In the genomic region with DNA sequence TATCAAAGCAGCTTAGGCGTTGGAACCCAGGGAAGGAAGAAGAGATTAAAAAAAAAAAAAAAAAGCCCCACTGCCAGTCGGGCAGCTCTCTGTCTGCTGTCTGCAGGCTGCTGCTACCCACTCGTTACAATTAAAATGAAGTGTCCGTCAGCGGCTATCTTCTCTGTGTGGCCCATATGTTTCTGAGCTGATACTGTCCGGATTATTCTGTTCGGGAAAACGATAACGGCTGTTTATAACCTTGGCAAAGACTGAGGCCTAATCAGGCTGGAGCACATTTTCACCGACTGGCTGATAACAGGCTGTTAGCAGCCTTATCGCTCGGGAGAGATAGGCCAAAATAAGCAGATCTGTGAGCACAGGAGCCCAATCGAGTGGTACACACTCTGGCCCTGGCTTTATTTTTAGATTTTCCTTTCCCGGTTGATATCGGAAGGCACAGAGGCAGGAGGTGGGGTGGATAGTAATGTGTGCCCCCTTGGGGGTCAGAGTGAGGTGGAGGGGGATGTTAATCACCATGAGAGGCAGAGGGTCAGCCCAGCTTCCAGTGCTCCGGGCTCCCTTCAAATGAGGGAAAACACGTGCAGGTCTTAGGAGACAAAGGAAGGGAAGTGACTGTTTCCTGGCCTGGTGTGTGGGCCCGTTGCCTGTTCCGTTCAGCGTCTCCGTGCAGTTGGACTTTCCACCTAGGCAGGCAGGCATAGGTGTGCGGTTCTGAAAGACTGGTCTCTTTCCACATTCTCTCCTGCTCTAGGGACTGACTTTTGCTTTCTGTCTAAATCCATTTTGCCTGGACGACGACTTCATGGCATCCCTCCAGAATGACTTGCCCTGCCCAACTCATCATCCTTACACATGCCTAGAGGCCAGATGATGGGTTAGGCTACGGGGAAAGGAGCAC, we compare ENCODE assay signal across 10 cellular contexts.
DNase-seq lines count a peak whose midpoint lies in the region; ATAC-seq and TF ChIP-seq lines count a peak whose summit lies in the region.
"Had no signal": no experiment of that assay in that cellular context is flagged by ENCODE, and none has a peak within 500 bp of the region (broad histone marks: within the 10 kb centered on the region; RNA-seq: fewer than 3 reads in every experiment).

No MANE protein-coding gene starts in this region.

- intact Hi-C loops in esophagus squamous epithelium (cut with DNase I) (no loop called here), aorta (cut with DNase I) (loop anchor here in 1 of 2 donors (5.0 kb wide), 1 partner anchor 40 kb away; no protein-coding TSS in a partner anchor)

- H3K27ac Mint-ChIP-seq in activated naive CD8-positive, alpha-beta T cell treated with anti-CD3 and anti-CD28 coated beads for 36 hours: no peak overlapping the region
- H3K27ac Mint-ChIP-seq in activated naive CD8-positive, alpha-beta T cell treated with anti-CD3 and anti-CD28 coated beads, Interleukin-2, amount 50 U/mL, for 24 hours: no peak overlapping the region

- H3K9me3 ChIP-seq in esophagus squamous epithelium (no peaks in the 10 kb centered on the region), mucosa of stomach (ENCODE audit: control insufficient read depth, low read length) (no peaks in the 10 kb centered on the region), aorta (ENCODE audit: control insufficient read depth, low read length) (no peaks in the 10 kb centered on the region)
- H3K9me3 ChIP-seq: SJSA1 had no signal

- no peaks in the 10 kb centered on the region for H3K36me3 ChIP-seq in esophagus squamous epithelium
- H3K36me3 ChIP-seq in mucosa of stomach (ENCODE audit: control insufficient read depth, insufficient read depth, low read length): no peaks in the 10 kb centered on the region
- H3K36me3 ChIP-seq in aorta (ENCODE audit: control insufficient read depth in 1 of 2, insufficient read depth in 2 of 2, low read length in 1 of 2): no peaks in the 10 kb centered on the region
- H3K36me3 ChIP-seq: SJSA1 had no signal

- no peak for DNase-seq in activated naive CD8-positive, alpha-beta T cell treated with anti-CD3 and anti-CD28 coated beads for 36 hours
- DNase-seq in activated naive CD8-positive, alpha-beta T cell treated with anti-CD3 and anti-CD28 coated beads, Interleukin-2, amount 50 U/mL, for 24 hours: no peak
- DNase-seq in esophagus squamous epithelium (lab: John Stamatoyannopoulos, UW): no peak
- DNase-seq in aorta: no peak
- DNase-seq in ureter (ENCODE audit: low spot score): no peak
- DNase-seq: 8988T had no signal

- H3K4me3 ChIP-seq in esophagus squamous epithelium (no peak overlapping the region), mucosa of stomach (ENCODE audit: low read length) (no peak overlapping the region), aorta (ENCODE audit: low read length in 2 of 2) (no peak overlapping the region)
- H3K4me3 ChIP-seq: SJSA1 had no signal

- H3K36me3 Mint-ChIP-seq in activated naive CD8-positive, alpha-beta T cell treated with anti-CD3 and anti-CD28 coated beads for 36 hours: no peaks in the 10 kb centered on the region
- no peaks in the 10 kb centered on the region for H3K36me3 Mint-ChIP-seq in activated naive CD8-positive, alpha-beta T cell treated with anti-CD3 and anti-CD28 coated beads, Interleukin-2, amount 50 U/mL, for 24 hours (ENCODE audit: low read depth)

- H3K9me3 Mint-ChIP-seq in activated naive CD8-positive, alpha-beta T cell treated with anti-CD3 and anti-CD28 coated beads for 36 hours: no peaks in the 10 kb centered on the region
- peaks cover 7% of the 10 kb centered on the region for H3K9me3 Mint-ChIP-seq in activated naive CD8-positive, alpha-beta T cell treated with anti-CD3 and anti-CD28 coated beads, Interleukin-2, amount 50 U/mL, for 24 hours

- TF ChIP-seq POLR2A in esophagus squamous epithelium (IDR thresholded peaks at IDR 0.05): no peak

- no peak for TF ChIP-seq CTCF in esophagus squamous epithelium (IDR thresholded peaks at IDR 0.05)

- H3K27me3 ChIP-seq in esophagus squamous epithelium: no peaks in the 10 kb centered on the region
- no peaks in the 10 kb centered on the region for H3K27me3 ChIP-seq in mucosa of stomach (ENCODE audit: control insufficient read depth, insufficient read depth, low read length)
- no peaks in the 10 kb centered on the region for H3K27me3 ChIP-seq in aorta (ENCODE audit: control insufficient read depth in 1 of 2, insufficient read depth in 2 of 2, low read length in 1 of 2)
- H3K27me3 ChIP-seq: SJSA1 had no signal

- no peak for ATAC-seq in activated naive CD8-positive, alpha-beta T cell treated with anti-CD3 and anti-CD28 coated beads, Interleukin-2, amount 50 U/mL, for 24 hours
- ATAC-seq in aorta (ENCODE audit: low FRiP score) (peak; percentile 74), GM21381 (IDR thresholded peaks at IDR 0.05; ENCODE audit: unreplicated experiment) (no peak), GM19395 (IDR thresholded peaks at IDR 0.05; ENCODE audit: unreplicated experiment) (no peak)

- peak overlapping the region; percentile 23 for H3K9ac ChIP-seq in mucosa of stomach (ENCODE audit: low read length)

- WGBS in esophagus squamous epithelium, 2 donors: 43 to 54% methylated on average over 22 to 25 of the region's 25 CpGs
- 14 to 15% methylated on average over 25 of the region's 25 CpGs for WGBS in aorta, 2 donors

- H3K4me3 Mint-ChIP-seq in activated naive CD8-positive, alpha-beta T cell treated with anti-CD3 and anti-CD28 coated beads for 36 hours: peak overlapping the region; percentile 19
- H3K4me3 Mint-ChIP-seq in activated naive CD8-positive, alpha-beta T cell treated with anti-CD3 and anti-CD28 coated beads, Interleukin-2, amount 50 U/mL, for 24 hours: no peak overlapping the region

- peaks cover 11% of the 10 kb centered on the region for H3K27me3 Mint-ChIP-seq in activated naive CD8-positive, alpha-beta T cell treated with anti-CD3 and anti-CD28 coated beads for 36 hours
- H3K27me3 Mint-ChIP-seq in activated naive CD8-positive, alpha-beta T cell treated with anti-CD3 and anti-CD28 coated beads, Interleukin-2, amount 50 U/mL, for 24 hours: no peaks in the 10 kb centered on the region

- H3K4me1 Mint-ChIP-seq in activated naive CD8-positive, alpha-beta T cell treated with anti-CD3 and anti-CD28 coated beads for 36 hours: peaks cover 3% of the 10 kb centered on the region
- H3K4me1 Mint-ChIP-seq in activated naive CD8-positive, alpha-beta T cell treated with anti-CD3 and anti-CD28 coated beads, Interleukin-2, amount 50 U/mL, for 24 hours: peaks cover 3% of the 10 kb centered on the region

- H3K27ac ChIP-seq in esophagus squamous epithelium: peak overlapping the region; percentile 32 to 83 (median 72)
- no peak overlapping the region for H3K27ac ChIP-seq in aorta (ENCODE audit: low read depth in 1 of 2, low read length in 2 of 2)
- H3K27ac ChIP-seq: SJSA1 had no signal

- H3K4me1 ChIP-seq in esophagus squamous epithelium: peaks cover 8 to 89% (median 44%) of the 10 kb centered on the region in 3 donors
- peaks cover 26% of the 10 kb centered on the region for H3K4me1 ChIP-seq in mucosa of stomach (ENCODE audit: control insufficient read depth, insufficient read depth, low read length)
- H3K4me1 ChIP-seq in aorta (ENCODE audit: control insufficient read depth in 1 of 2, insufficient read depth in 2 of 2, low read length in 2 of 2): peaks cover 4 to 7% of the 10 kb centered on the region in 2 donors

Comparison
In these comparisons a context has a peak if more than half of its experiments do, and no peak if none do; other contexts are left out.
1. H3K27ac ChIP-seq: peak in esophagus squamous epithelium (4 of 4); none in aorta (0 of 2).